ENCODE assay signal across 8 cellular contexts in genomic region chr17:77141846-77142449, GRCh38. TPM values are rescaled to one million over a fixed set of nuclear protein-coding genes. Genes with fewer than 3 reads are reported as not detected.
DNase-seq lines count a peak whose midpoint lies in the region; ATAC-seq and TF ChIP-seq lines count a peak whose summit lies in the region.

No MANE protein-coding gene starts in this region.

- 0 out of 2 replicates have a peak, but pooled peaks cover 2% of the 10 kb centered on the region for H4K20me1 ChIP-seq in DND-41 (ENCODE audit: insufficient read depth, low read length)

- H3K4me2 ChIP-seq in DND-41 (ENCODE audit: insufficient read depth, low read length): peak overlapping the region; percentile 98

- H3K4me3 ChIP-seq in DND-41 (ENCODE audit: low read depth in 1 of 2, low read length in 2 of 2) (peak overlapping the region; percentile 72 to 80; a peak in 3 of 4 replicates), Panc1 (ENCODE audit: low read depth in 2 of 2, low read length in 2 of 2) (peak overlapping the region; percentile 77 to 98), endodermal cell (ENCODE audit: low read length) (peak overlapping the region; percentile 79)

- H3K4me1 Mint-ChIP-seq in endodermal cell (peaks cover 36% of the 10 kb centered on the region), osteocyte (ENCODE audit: unreplicated experiment) (peaks cover 50% of the 10 kb centered on the region)

- CTCF ChIA-PET in Panc1 (lab: Charles Lee): no interaction called here

- H3K4me3 Mint-ChIP-seq in endodermal cell (peak overlapping the region; percentile 69), osteocyte (ENCODE audit: unreplicated experiment) (peak overlapping the region; percentile 84)

- no peak for TF ChIP-seq CTCF in DND-41 (IDR thresholded peaks at IDR 0.05; ENCODE audit: borderline replicate concordance, extremely low read depth, low read length, poor library complexity, severe bottlenecking)
- TF ChIP-seq CTCF in Panc1 (IDR thresholded peaks at IDR 0.05): no peak
- no peak for TF ChIP-seq CTCF in endodermal cell (conservative IDR thresholded peaks at IDR 0.05)
- no peak for TF ChIP-seq CTCF in osteocyte (IDR thresholded peaks at IDR 0.05)

- peaks cover 25% of the 10 kb centered on the region for H3K9me3 Mint-ChIP-seq in endodermal cell
- peaks cover 5% of the 10 kb centered on the region for H3K9me3 Mint-ChIP-seq in osteocyte (ENCODE audit: unreplicated experiment)

- in situ Hi-C loops in Panc1 (cut with HindIII; ENCODE audit: low pct_unique_long_range_greater_than_20kb, low sequenced_read_pairs): no loop called here

- H3K36me3 Mint-ChIP-seq in endodermal cell (ENCODE audit: low read depth) (peaks cover 27% of the 10 kb centered on the region), osteocyte (ENCODE audit: unreplicated experiment) (peaks cover 21% of the 10 kb centered on the region)

- H3K27ac ChIP-seq in DND-41 (ENCODE audit: low read length) (no peak overlapping the region), Panc1 (ENCODE audit: low read length) (peak overlapping the region; percentile 99), endodermal cell (ENCODE audit: low read depth, low read length) (no peak overlapping the region)

- TSS peak; percentile 70 for BruUV-seq in Panc1 (replicated peaks; lab: Mats Ljungman, UMichigan)

- H3K36me3 ChIP-seq in DND-41 (ENCODE audit: insufficient read depth, low read length): peaks cover 28% of the 10 kb centered on the region
- peaks cover 17% of the 10 kb centered on the region for H3K36me3 ChIP-seq in Panc1 (ENCODE audit: control insufficient read depth, insufficient read depth, low read length)
- H3K36me3 ChIP-seq in endodermal cell (ENCODE audit: control insufficient read depth, insufficient read depth, low read length): peaks cover 24% of the 10 kb centered on the region

- H3K27ac Mint-ChIP-seq in endodermal cell (peak overlapping the region; percentile 86), osteocyte (ENCODE audit: unreplicated experiment) (peak overlapping the region; percentile 89)

- intact Hi-C loops in Panc1 (cut with micrococcal nuclease; ENCODE audit: unreplicated experiment): no loop called here

- H3K4me1 ChIP-seq in DND-41 (ENCODE audit: insufficient read depth, low read length): peaks cover 24% of the 10 kb centered on the region
- peaks cover 52% of the 10 kb centered on the region for H3K4me1 ChIP-seq in Panc1 (ENCODE audit: control insufficient read depth, insufficient read depth, low read length)
- peaks cover 4% of the 10 kb centered on the region for H3K4me1 ChIP-seq in endodermal cell (ENCODE audit: control insufficient read depth, insufficient read depth, low read length)

- peaks cover 11% of the 10 kb centered on the region for H3K79me2 ChIP-seq in DND-41 (ENCODE audit: insufficient read depth, low read length)

- H3K27me3 Mint-ChIP-seq in endodermal cell (ENCODE audit: insufficient read depth) (peaks cover 2% of the 10 kb centered on the region), osteocyte (ENCODE audit: unreplicated experiment) (no peaks in the 10 kb centered on the region)

- ATAC-seq in DND-41 (ENCODE audit: insufficient read depth, low read depth) (no peak), Panc1 (no peak), GM19023 (IDR thresholded peaks at IDR 0.05; ENCODE audit: unreplicated experiment) (no peak)

- H3K27me3 ChIP-seq in DND-41 (ENCODE audit: insufficient read depth, low read length, poor library complexity): no peaks in the 10 kb centered on the region
- no peaks in the 10 kb centered on the region for H3K27me3 ChIP-seq in Panc1 (ENCODE audit: control insufficient read depth, insufficient read depth, low read length)
- H3K27me3 ChIP-seq in endodermal cell (ENCODE audit: control insufficient read depth, insufficient read depth, low read length, poor library complexity, severe bottlenecking): no peaks in the 10 kb centered on the region

- H3K9me3 ChIP-seq in DND-41 (ENCODE audit: insufficient read depth, low read length, severe bottlenecking): peaks cover 13% of the 10 kb centered on the region
- no peaks in the 10 kb centered on the region; the same call in 1 of the 2 replicates for H3K9me3 ChIP-seq in Panc1 (ENCODE audit: control insufficient read depth, insufficient read depth, low read depth, low read length)
- peaks cover 18% of the 10 kb centered on the region for H3K9me3 ChIP-seq in endodermal cell (ENCODE audit: control insufficient read depth, low read length)

- no peak for DNase-seq in DND-41
- no peak for DNase-seq in Panc1 (ENCODE audit: low read depth, low spot score)
- no peak for DNase-seq in endodermal cell
- no peak for DNase-seq in osteocyte (ENCODE audit: extremely low spot score, unreplicated experiment)
- DNase-seq in COLO668 (lab: John Stamatoyannopoulos, UW; ENCODE audit: unreplicated experiment): no peak
- no peak for DNase-seq in pons (ENCODE audit: low spot score)
- DNase-seq in HK-2 (ENCODE audit: unreplicated experiment): no peak

- H3K9ac ChIP-seq in DND-41 (ENCODE audit: low read depth, low read length): peak overlapping the region; percentile 69
- no peak overlapping the region for H3K9ac ChIP-seq in endodermal cell (ENCODE audit: extremely low read depth, low read length, poor library complexity, severe bottlenecking)

- WGBS in endodermal cell (ENCODE audit: insufficient coverage in 1 of 2, insufficient read length in 1 of 2), 2 experiments: 85 to 86% methylated on average over 7 to 9 of the region's 9 CpGs

- no peak overlapping the region for H2AFZ ChIP-seq in DND-41 (ENCODE audit: low read depth, low read length)

- POLR2A ChIA-PET in Panc1 (lab: Charles Lee): interaction anchor here (0.6 to 3.3 kb wide), 4 partner anchors 12 to 132 kb away, joined by 4 to 30 read pairs (median 8); no protein-coding TSS in a partner anchor

RNA-seq across cellular contexts. Expression of gene SEC14L1, which starts 1.2 kb away (rescaled TPM):
- 279 TPM for total RNA-seq in Panc1 (2021; ENCODE audit: unreplicated experiment)
- 156 TPM for polyA plus RNA-seq in Panc1 (2012; ENCODE audit: insufficient read length)
- 10 to 100 TPM; 77.0 to 87.4 TPM for total RNA-seq in endodermal cell
- polyA plus RNA-seq in endodermal cell (2013, experiment 1 of 2): 104 TPM
- 90.5 TPM for polyA plus RNA-seq in endodermal cell (2013, experiment 2 of 2)
- total RNA-seq in osteocyte: 82.9 and 90.5 TPM in 2 replicates
